8 cellular contexts compared by ENCODE assay signal in the genomic region with DNA sequence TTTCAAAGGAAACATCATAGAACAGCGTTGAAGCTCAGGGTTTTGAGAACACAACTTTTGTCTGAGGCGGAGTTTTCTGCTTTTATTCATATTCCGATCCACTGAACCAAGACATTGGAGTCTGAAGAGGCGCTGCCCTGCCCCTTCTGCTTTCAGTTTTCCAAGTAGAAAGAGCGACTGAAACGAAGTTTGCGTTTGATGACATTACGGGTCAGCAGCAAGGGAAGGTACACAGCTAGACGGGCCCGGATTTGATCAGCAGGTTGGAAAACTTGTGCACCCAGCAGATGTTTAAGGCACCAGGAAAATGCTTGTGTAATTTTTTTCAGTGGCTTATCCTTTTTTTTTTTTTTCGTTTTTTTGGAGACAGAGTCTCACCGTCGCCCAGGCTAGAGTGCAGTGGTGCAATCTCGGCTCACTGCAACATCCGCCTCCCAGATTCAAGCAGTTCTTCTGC. TPM values are rescaled to one million over a fixed set of nuclear protein-coding genes. Genes with fewer than 3 reads are reported as not detected.
DNase-seq lines count a peak whose midpoint lies in the region; ATAC-seq and TF ChIP-seq lines count a peak whose summit lies in the region.

No MANE protein-coding gene starts in this region.

- peaks cover 44% of the 10 kb centered on the region for H3K4me1 Mint-ChIP-seq in HFFc6 (ENCODE audit: low read depth)
- H3K4me1 Mint-ChIP-seq in activated T-helper 17 cell treated with anti-CD3 and anti-CD28 coated beads, Interleukin-2, amount 50 U/mL, for 72 hours = peaks cover 38% of the 10 kb centered on the region

- no peaks in the 10 kb centered on the region for H3K9me3 ChIP-seq in heart right ventricle

- H3K27me3 Mint-ChIP-seq in HFFc6 (ENCODE audit: insufficient read depth) = peaks cover 2% of the 10 kb centered on the region
- no peaks in the 10 kb centered on the region for H3K27me3 Mint-ChIP-seq in activated T-helper 17 cell treated with anti-CD3 and anti-CD28 coated beads, Interleukin-2, amount 50 U/mL, for 72 hours

- peak overlapping the region; percentile 84 for H3K4me3 Mint-ChIP-seq in HFFc6
- peak overlapping the region; percentile 80 for H3K4me3 Mint-ChIP-seq in activated T-helper 17 cell treated with anti-CD3 and anti-CD28 coated beads, Interleukin-2, amount 50 U/mL, for 72 hours

- intact Hi-C loops in heart right ventricle (cut with DNase I) = loop anchor here in 5 of 10 donors (5.0 to 10.0 kb wide), 4 partner anchors 34 to 48 kb away; no protein-coding TSS in a partner anchor

- H3K4me1 ChIP-seq in heart right ventricle = peaks cover 43 to 100% (median 79%) of the 10 kb centered on the region in 9 donors

- peak overlapping the region; percentile 78 to 97 (median 92) for H3K27ac ChIP-seq in heart right ventricle
- H3K27ac ChIP-seq in skin epidermis = peak overlapping the region in 19 of 21 experiments; percentile 52 to 92 (median 84)

- no peak for ATAC-seq in activated T-helper 17 cell treated with anti-CD3 and anti-CD28 coated beads, Interleukin-2, amount 50 U/mL, for 72 hours (replicated peaks)
- ATAC-seq in heart right ventricle (no peak), GM21390 (IDR thresholded peaks at IDR 0.05; ENCODE audit: unreplicated experiment) (no peak), GM18909 (IDR thresholded peaks at IDR 0.05; ENCODE audit: poor library complexity, unreplicated experiment) (no peak)

- DNase-seq in HFFc6 (no peak), heart right ventricle (no peak), hepatic stellate cell (ENCODE audit: low spot score) (no peak)
- no peak for DNase-seq in stimulated activated naive CD4-positive, alpha-beta T cell (lab: John Stamatoyannopoulos, UW)

- no peaks in the 10 kb centered on the region for H3K27me3 ChIP-seq in heart right ventricle

- H3K36me3 ChIP-seq in heart right ventricle = peaks cover 0 to 37% (median 0%) of the 10 kb centered on the region in 9 donors

- H3K4me3 ChIP-seq in heart right ventricle (peak overlapping the region in 2 of 10 donors; percentile 34 to 36), skin epidermis (no peak overlapping the region)

- H3K9me3 Mint-ChIP-seq in HFFc6 = no peaks in the 10 kb centered on the region
- H3K9me3 Mint-ChIP-seq in activated T-helper 17 cell treated with anti-CD3 and anti-CD28 coated beads, Interleukin-2, amount 50 U/mL, for 72 hours = no peaks in the 10 kb centered on the region

- no peak for TF ChIP-seq CTCF in HFFc6 (IDR thresholded peaks at IDR 0.05)
- TF ChIP-seq CTCF in heart right ventricle (IDR thresholded peaks at IDR 0.05) = no peak

- WGBS in heart right ventricle, 2 donors = 86 to 88% methylated on average over 15 of the region's 15 CpGs

- H3K36me3 Mint-ChIP-seq in HFFc6 (ENCODE audit: low read depth) = peaks cover 13% of the 10 kb centered on the region
- peaks cover 49% of the 10 kb centered on the region for H3K36me3 Mint-ChIP-seq in activated T-helper 17 cell treated with anti-CD3 and anti-CD28 coated beads, Interleukin-2, amount 50 U/mL, for 72 hours (ENCODE audit: low read depth)

- H3K27ac Mint-ChIP-seq in HFFc6 = peak overlapping the region; percentile 98
- peak overlapping the region; percentile 95 for H3K27ac Mint-ChIP-seq in activated T-helper 17 cell treated with anti-CD3 and anti-CD28 coated beads, Interleukin-2, amount 50 U/mL, for 72 hours

RNA-seq across cellular contexts. Expression of a gene that starts 0.7 kb away (rescaled TPM):
- total RNA-seq in HFFc6 (2021; fragmentation: NEBNext Ultra II Directional; extraction: Animal tissue kit (Norgen Biotek cat#: 25700)) = 10 to 100 TPM; 51.0 to 69.8 (median 61.2) TPM
- total RNA-seq in activated T-helper 17 cell treated with anti-CD3 and anti-CD28 coated beads, Interleukin-2, amount 50 U/mL, for 72 hours = 100 to 1,000 TPM in 1 of 2 donors, 10 to 100 TPM in 1; 46.4 to 103 TPM
- 100 to 1,000 TPM; 129 to 211 (median 183) TPM for total RNA-seq in heart right ventricle
- polyA plus RNA-seq in heart right ventricle = 100 to 1,000 TPM in 1 of 2 donors, 10 to 100 TPM in 1; 69.2 to 203 TPM

RNA-seq across cellular contexts. Expression of a gene that starts 43.4 kb away (rescaled TPM):
- total RNA-seq in HFFc6 (2021; fragmentation: NEBNext Ultra II Directional; extraction: Animal tissue kit (Norgen Biotek cat#: 25700)) = 10 to 100 TPM; 21.3 to 26.3 (median 25.5) TPM
- total RNA-seq in activated T-helper 17 cell treated with anti-CD3 and anti-CD28 coated beads, Interleukin-2, amount 50 U/mL, for 72 hours = 10 to 100 TPM; 17.1 to 43.0 TPM
- total RNA-seq in heart right ventricle = 10 to 100 TPM; 14.7 to 25.0 (median 20.4) TPM
- polyA plus RNA-seq in heart right ventricle = 10 to 100 TPM; 32.8 to 38.6 TPM
